In the genomic region with DNA sequence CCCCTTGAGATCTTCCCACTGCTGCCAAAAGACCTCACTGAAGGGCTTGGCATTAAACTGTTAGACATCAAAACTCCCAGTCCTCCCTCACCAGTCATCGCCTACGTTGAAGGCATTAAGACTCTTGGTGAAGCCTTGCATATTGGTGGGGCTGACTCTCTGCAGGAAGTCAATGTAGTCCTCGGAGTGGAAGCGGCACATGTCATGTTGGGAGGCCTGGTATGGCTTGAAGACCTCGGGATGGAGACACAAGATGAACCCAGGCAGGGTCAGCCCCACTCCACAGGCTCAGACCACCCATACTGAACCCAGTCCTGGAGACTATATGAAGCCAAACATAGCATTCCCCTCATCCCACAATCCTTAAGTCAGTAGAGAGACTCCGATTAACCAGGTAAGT, we compare ENCODE assay signal across 13 cellular contexts. TPM values are rescaled to one million over a fixed set of nuclear protein-coding genes. Genes with fewer than 3 reads are reported as not detected.
DNase-seq lines count a peak whose midpoint lies in the region; ATAC-seq and TF ChIP-seq lines count a peak whose summit lies in the region.
"Had no signal": no experiment of that assay in that cellular context is flagged by ENCODE, and none has a peak within 500 bp of the region (broad histone marks: within the 10 kb centered on the region; RNA-seq: fewer than 3 reads in every experiment).

No MANE protein-coding gene starts in this region.

- H3K4me3 Mint-ChIP-seq in CD8-positive, alpha-beta memory T cell = peak overlapping the region; percentile 52 to 95 (median 93)
- H3K4me3 Mint-ChIP-seq in activated T-helper 17 cell treated with anti-CD3 and anti-CD28 coated beads, Interleukin-2, amount 50 U/mL, for 72 hours = peak overlapping the region; percentile 92
- peak overlapping the region; percentile 89 to 98 (median 92) for H3K4me3 Mint-ChIP-seq in naive thymus-derived CD4-positive, alpha-beta T cell

- H3K36me3 ChIP-seq in CD8-positive, alpha-beta memory T cell (ENCODE audit: insufficient read depth, low read length) = peaks cover 11% of the 10 kb centered on the region
- peaks cover 12 to 13% of the 10 kb centered on the region in 2 experiments; a peak in 3 of 4 replicates for H3K36me3 ChIP-seq in HCT116 (ENCODE audit: control insufficient read depth in 1 of 2, insufficient read depth in 2 of 2, low read length in 2 of 2)
- peaks cover 0 to 24% (median 6%) of the 10 kb centered on the region in 3 experiments for H3K36me3 ChIP-seq in naive thymus-derived CD4-positive, alpha-beta T cell (ENCODE audit: control insufficient read depth in 2 of 3, insufficient read depth in 3 of 3, low read length in 3 of 3)

- CTCF ChIA-PET in CD8-positive, alpha-beta memory T cell (lab: Charles Lee) = interaction anchor here (1.0 to 8.3 kb wide), 5 partner anchors 9 to 43 kb away, joined by 4 to 119 read pairs (median 5); a partner anchor contains a TSS
- CTCF ChIA-PET in HCT116 (lab: Charles Lee) = no interaction called here
- CTCF ChIA-PET in naive thymus-derived CD4-positive, alpha-beta T cell (lab: Charles Lee) = interaction anchor here (0.8 to 5.1 kb wide), 4 partner anchors 15 to 326 kb away, joined by 3 to 33 read pairs (median 4); a partner anchor contains a TSS

- H3K4me3 ChIP-seq in CD8-positive, alpha-beta memory T cell (ENCODE audit: low read length) = no peak overlapping the region
- no peak overlapping the region for H3K4me3 ChIP-seq in HCT116 (replicated peaks in 1 of 2; ENCODE audit: low read depth in 1 of 2, low read length in 2 of 2)
- H3K4me3 ChIP-seq in naive thymus-derived CD4-positive, alpha-beta T cell (ENCODE audit: low read length) = no peak overlapping the region

- H3K27me3 Mint-ChIP-seq in CD8-positive, alpha-beta memory T cell = peaks cover 0 to 1% of the 10 kb centered on the region in 2 donors
- no peaks in the 10 kb centered on the region for H3K27me3 Mint-ChIP-seq in activated T-helper 17 cell treated with anti-CD3 and anti-CD28 coated beads, Interleukin-2, amount 50 U/mL, for 72 hours
- no peaks in the 10 kb centered on the region for H3K27me3 Mint-ChIP-seq in naive thymus-derived CD4-positive, alpha-beta T cell

- intact Hi-C loops in HCT116 (cut with micrococcal nuclease) = no loop called here
- intact Hi-C loops in naive thymus-derived CD4-positive, alpha-beta T cell (cut with micrococcal nuclease) = loop anchor here (5.0 to 10.0 kb wide), 5 partner anchors 122 to 1370 kb away; a partner anchor contains a TSS

- H3K27ac ChIP-seq in CD8-positive, alpha-beta memory T cell (ENCODE audit: low read depth, low read length) = no peak overlapping the region
- no peak overlapping the region for H3K27ac ChIP-seq in HCT116 (ENCODE audit: low read depth, low read length)
- H3K27ac ChIP-seq in naive thymus-derived CD4-positive, alpha-beta T cell (ENCODE audit: low read depth, low read length) = no peak overlapping the region
- H3K27ac ChIP-seq: foreskin keratinocyte, spleen, upper lobe of left lung had no signal

- TF ChIP-seq POLR2A in HCT116 (IDR thresholded peaks at IDR 0.05; ENCODE audit: borderline replicate concordance, extremely low read depth, insufficient read depth, insufficient read length) = no peak

- no peak for TF ChIP-seq RAD21 in HCT116 (IDR thresholded peaks at IDR 0.05; ENCODE audit: low read depth)

- H3K4me1 Mint-ChIP-seq in CD8-positive, alpha-beta memory T cell = peaks cover 36 to 60% (median 54%) of the 10 kb centered on the region in 3 donors
- peaks cover 37% of the 10 kb centered on the region for H3K4me1 Mint-ChIP-seq in activated T-helper 17 cell treated with anti-CD3 and anti-CD28 coated beads, Interleukin-2, amount 50 U/mL, for 72 hours
- H3K4me1 Mint-ChIP-seq in naive thymus-derived CD4-positive, alpha-beta T cell = peaks cover 28 to 57% (median 46%) of the 10 kb centered on the region in 7 donors

- H3K9me2 ChIP-seq in HCT116 (ENCODE audit: insufficient read depth) = no peaks in the 10 kb centered on the region

- H3K9ac ChIP-seq in HCT116 (ENCODE audit: low read length) = no peak overlapping the region

- H3K27me3 ChIP-seq in CD8-positive, alpha-beta memory T cell (ENCODE audit: insufficient read depth, low read length, poor library complexity, severe bottlenecking) = no peaks in the 10 kb centered on the region
- no peaks in the 10 kb centered on the region for H3K27me3 ChIP-seq in HCT116 (ENCODE audit: insufficient read depth, low read length)
- no peaks in the 10 kb centered on the region for H3K27me3 ChIP-seq in naive thymus-derived CD4-positive, alpha-beta T cell (ENCODE audit: control insufficient read depth in 2 of 2, insufficient read depth in 2 of 2, low read length in 2 of 2)
- H3K27me3 ChIP-seq: foreskin keratinocyte, spleen, upper lobe of left lung had no signal

- H3K36me3 Mint-ChIP-seq in CD8-positive, alpha-beta memory T cell = peaks cover 0 to 50% (median 8%) of the 10 kb centered on the region in 3 donors
- H3K36me3 Mint-ChIP-seq in activated T-helper 17 cell treated with anti-CD3 and anti-CD28 coated beads, Interleukin-2, amount 50 U/mL, for 72 hours (ENCODE audit: low read depth) = peaks cover 79% of the 10 kb centered on the region
- H3K36me3 Mint-ChIP-seq in naive thymus-derived CD4-positive, alpha-beta T cell = peaks cover 0 to 18% (median 14%) of the 10 kb centered on the region in 5 donors

- no peak for TF ChIP-seq CTCF in HCT116 (IDR thresholded peaks at IDR 0.05 in 2 of 3, conservative IDR thresholded peaks at IDR 0.05 in 1 of 3; ENCODE audit: borderline replicate concordance in 1 of 3, insufficient read depth in 1 of 3, low read depth in 2 of 3, low read length in 2 of 3)

- no peak overlapping the region for H2AFZ ChIP-seq in HCT116 (ENCODE audit: low read depth, low read length, poor library complexity, severe bottlenecking)

- no TSS peak for BruUV-seq in HCT116 (replicated peaks; lab: Mats Ljungman, UMichigan)

- H4K20me1 ChIP-seq in HCT116 (ENCODE audit: insufficient read depth) = no peaks in the 10 kb centered on the region

- H3K9me3 Mint-ChIP-seq in CD8-positive, alpha-beta memory T cell = no peaks in the 10 kb centered on the region
- no peaks in the 10 kb centered on the region for H3K9me3 Mint-ChIP-seq in activated T-helper 17 cell treated with anti-CD3 and anti-CD28 coated beads, Interleukin-2, amount 50 U/mL, for 72 hours
- H3K9me3 Mint-ChIP-seq in naive thymus-derived CD4-positive, alpha-beta T cell = no peaks in the 10 kb centered on the region

- H3K27ac Mint-ChIP-seq in CD8-positive, alpha-beta memory T cell = peak overlapping the region in 7 of 8 donors; percentile 6 to 93 (median 56)
- peak overlapping the region; percentile 87 for H3K27ac Mint-ChIP-seq in activated T-helper 17 cell treated with anti-CD3 and anti-CD28 coated beads, Interleukin-2, amount 50 U/mL, for 72 hours
- peak overlapping the region in 6 of 9 donors; percentile 21 to 93 (median 58) for H3K27ac Mint-ChIP-seq in naive thymus-derived CD4-positive, alpha-beta T cell

- peak overlapping the region; percentile 98; the same call in 1 of the 2 replicates for H3K4me2 ChIP-seq in HCT116 (ENCODE audit: low read length)

- no peaks in the 10 kb centered on the region for H3K9me3 ChIP-seq in CD8-positive, alpha-beta memory T cell (ENCODE audit: low read length)
- no peaks in the 10 kb centered on the region for H3K9me3 ChIP-seq in HCT116 (ENCODE audit: control insufficient read depth in 1 of 2, insufficient read depth in 1 of 2, low read depth in 1 of 2, low read length in 2 of 2)
- no peaks in the 10 kb centered on the region for H3K9me3 ChIP-seq in naive thymus-derived CD4-positive, alpha-beta T cell (ENCODE audit: control insufficient read depth in 2 of 3, low read length in 3 of 3)
- H3K9me3 ChIP-seq: spleen, upper lobe of left lung had no signal

- peaks cover 35% of the 10 kb centered on the region for H3K4me1 ChIP-seq in CD8-positive, alpha-beta memory T cell (ENCODE audit: insufficient read depth, low read length)
- peaks cover 5 to 24% of the 10 kb centered on the region in 2 experiments for H3K4me1 ChIP-seq in HCT116 (ENCODE audit: control insufficient read depth in 1 of 2, insufficient read depth in 2 of 2, low read length in 2 of 2)
- H3K4me1 ChIP-seq in naive thymus-derived CD4-positive, alpha-beta T cell (ENCODE audit: control insufficient read depth in 2 of 2, insufficient read depth in 2 of 2, low read length in 2 of 2) = peaks cover 23 to 24% of the 10 kb centered on the region in 2 donors
- H3K4me1 ChIP-seq: foreskin keratinocyte had no signal

- no peak for DNase-seq in CD8-positive, alpha-beta memory T cell
- no peak for DNase-seq in HCT116 (ENCODE audit: low read depth, low spot score)
- no peak for DNase-seq in naive thymus-derived CD4-positive, alpha-beta T cell
- no peak for DNase-seq in NOMO-1 treated with DMSO at 0.1 percent for 48 hours (lab: John Stamatoyannopoulos, UW; ENCODE audit: unreplicated experiment)
- no peak for DNase-seq in iPS-NIHi7 (ENCODE audit: extremely low spot score)
- DNase-seq: foreskin keratinocyte, NCI-H146, NCI-H69, spleen, upper lobe of left lung had no signal

- ATAC-seq in HCT116 (no peak), GM19463 (IDR thresholded peaks at IDR 0.05; ENCODE audit: unreplicated experiment) (no peak), HG03025 (IDR thresholded peaks at IDR 0.05; ENCODE audit: low FRiP score, unreplicated experiment) (no peak)
- no peak for ATAC-seq in activated T-helper 17 cell treated with anti-CD3 and anti-CD28 coated beads, Interleukin-2, amount 50 U/mL, for 72 hours (replicated peaks)
- no peak for ATAC-seq in naive thymus-derived CD4-positive, alpha-beta T cell
- ATAC-seq: foreskin keratinocyte had no signal

- POLR2A ChIA-PET in CD8-positive, alpha-beta memory T cell (lab: Charles Lee) = no interaction called here
- POLR2A ChIA-PET in HCT116 (lab: Charles Lee) = no interaction called here
- POLR2A ChIA-PET in naive thymus-derived CD4-positive, alpha-beta T cell (lab: Charles Lee) = interaction anchor here (1.3 to 5.0 kb wide), 5 partner anchors 10 to 54 kb away, joined by 3 to 54 read pairs (median 17); a partner anchor contains a TSS

- peaks cover 67% of the 10 kb centered on the region for H3K79me2 ChIP-seq in HCT116 (ENCODE audit: insufficient read depth, low read length)

- RAD21 ChIA-PET in HCT116 (lab: Charles Lee; ENCODE audit: low non-redundant PET in 1 of 2, low total read pairs in 2 of 2, uncharacterized antibody in 2 of 2, unreplicated experiment in 2 of 2) = no interaction called here

RNA-seq across cellular contexts. Expression of a gene that starts 1.9 kb away (rescaled TPM):
- total RNA-seq in CD8-positive, alpha-beta memory T cell = 10 to 100 TPM; 74.8 to 78.6 TPM
- 92.8 TPM for polyA plus RNA-seq in CD8-positive, alpha-beta memory T cell
- 91.9 TPM for total RNA-seq in HCT116 (2021; ENCODE audit: unreplicated experiment)
- 91.2 and 93.8 TPM in 2 replicates for polyA plus RNA-seq in HCT116 (2012)
- 100 to 1,000 TPM; 123 to 174 TPM for total RNA-seq in activated T-helper 17 cell treated with anti-CD3 and anti-CD28 coated beads, Interleukin-2, amount 50 U/mL, for 72 hours
- total RNA-seq in naive thymus-derived CD4-positive, alpha-beta T cell = 10 to 100 TPM; 70.0 to 92.8 (median 79.0) TPM
- polyA plus RNA-seq in naive thymus-derived CD4-positive, alpha-beta T cell = 100 to 1,000 TPM; 100 to 102 TPM

RNA-seq across cellular contexts. Expression of a gene that starts 2.1 kb away (rescaled TPM):
- 10 to 100 TPM; 24.8 to 26.2 TPM for total RNA-seq in CD8-positive, alpha-beta memory T cell
- polyA plus RNA-seq in CD8-positive, alpha-beta memory T cell = 3.7 TPM
- total RNA-seq in HCT116 (2021; ENCODE audit: unreplicated experiment) = 8.7 TPM
- 5.1 and 5.4 TPM in 2 replicates for polyA plus RNA-seq in HCT116 (2012)
- total RNA-seq in activated T-helper 17 cell treated with anti-CD3 and anti-CD28 coated beads, Interleukin-2, amount 50 U/mL, for 72 hours = 10 to 100 TPM; 16.5 to 29.9 TPM
- total RNA-seq in naive thymus-derived CD4-positive, alpha-beta T cell = 10 to 100 TPM; 14.3 to 21.7 (median 17.5) TPM
- polyA plus RNA-seq in naive thymus-derived CD4-positive, alpha-beta T cell = 1 to 10 TPM; 1.8 to 3.4 TPM

RNA-seq across cellular contexts. Expression of a gene that starts 15.9 kb away (rescaled TPM):
- 100 to 1,000 TPM; 212 to 217 TPM for total RNA-seq in CD8-positive, alpha-beta memory T cell
- 151 TPM for polyA plus RNA-seq in CD8-positive, alpha-beta memory T cell
- total RNA-seq in HCT116 (2021; ENCODE audit: unreplicated experiment) = 142 TPM
- 98.0 and 103 TPM in 2 replicates for polyA plus RNA-seq in HCT116 (2012)
- total RNA-seq in activated T-helper 17 cell treated with anti-CD3 and anti-CD28 coated beads, Interleukin-2, amount 50 U/mL, for 72 hours = 100 to 1,000 TPM; 186 to 268 TPM
- total RNA-seq in naive thymus-derived CD4-positive, alpha-beta T cell = 100 to 1,000 TPM; 163 to 278 (median 173) TPM
- 100 to 1,000 TPM in 1 of 2 donors, 10 to 100 TPM in 1; 89.7 to 105 TPM for polyA plus RNA-seq in naive thymus-derived CD4-positive, alpha-beta T cell

RNA-seq across cellular contexts. Expression of a gene that starts 16.5 kb away (rescaled TPM):
- 10 to 100 TPM; 31.1 to 33.7 TPM for total RNA-seq in CD8-positive, alpha-beta memory T cell
- polyA plus RNA-seq in CD8-positive, alpha-beta memory T cell = 14.6 TPM
- total RNA-seq in HCT116 (2021; ENCODE audit: unreplicated experiment) = 37.2 TPM
- polyA plus RNA-seq in HCT116 (2012) = 29.5 and 30.8 TPM in 2 replicates
- 100 to 1,000 TPM in 1 of 2 donors, 10 to 100 TPM in 1; 38.7 to 113 TPM for total RNA-seq in activated T-helper 17 cell treated with anti-CD3 and anti-CD28 coated beads, Interleukin-2, amount 50 U/mL, for 72 hours
- 10 to 100 TPM; 69.6 to 96.1 (median 92.3) TPM for total RNA-seq in naive thymus-derived CD4-positive, alpha-beta T cell
- 1 to 10 TPM; 4.9 to 7.7 TPM for polyA plus RNA-seq in naive thymus-derived CD4-positive, alpha-beta T cell

RNA-seq across cellular contexts. Expression of a gene that starts 47.3 kb away (rescaled TPM):
- 1 to 10 TPM; 6.9 to 7.9 TPM for total RNA-seq in CD8-positive, alpha-beta memory T cell
- polyA plus RNA-seq in CD8-positive, alpha-beta memory T cell = 0.20 TPM
- total RNA-seq in HCT116 (2021; ENCODE audit: unreplicated experiment) = 15.1 TPM
- 10.4 and 10.6 TPM in 2 replicates for polyA plus RNA-seq in HCT116 (2012)
- 10 to 100 TPM in 1 of 2 donors, 1 to 10 TPM in 1; 7.1 to 19.6 TPM for total RNA-seq in activated T-helper 17 cell treated with anti-CD3 and anti-CD28 coated beads, Interleukin-2, amount 50 U/mL, for 72 hours
- total RNA-seq in naive thymus-derived CD4-positive, alpha-beta T cell = 10 to 100 TPM in 2 of 5 experiments, 1 to 10 TPM in 3; 1.0 to 15.3 (median 9.8) TPM
- polyA plus RNA-seq in naive thymus-derived CD4-positive, alpha-beta T cell = not detected
